1 cellular context compared by ENCODE assay signal in the genomic region with DNA sequence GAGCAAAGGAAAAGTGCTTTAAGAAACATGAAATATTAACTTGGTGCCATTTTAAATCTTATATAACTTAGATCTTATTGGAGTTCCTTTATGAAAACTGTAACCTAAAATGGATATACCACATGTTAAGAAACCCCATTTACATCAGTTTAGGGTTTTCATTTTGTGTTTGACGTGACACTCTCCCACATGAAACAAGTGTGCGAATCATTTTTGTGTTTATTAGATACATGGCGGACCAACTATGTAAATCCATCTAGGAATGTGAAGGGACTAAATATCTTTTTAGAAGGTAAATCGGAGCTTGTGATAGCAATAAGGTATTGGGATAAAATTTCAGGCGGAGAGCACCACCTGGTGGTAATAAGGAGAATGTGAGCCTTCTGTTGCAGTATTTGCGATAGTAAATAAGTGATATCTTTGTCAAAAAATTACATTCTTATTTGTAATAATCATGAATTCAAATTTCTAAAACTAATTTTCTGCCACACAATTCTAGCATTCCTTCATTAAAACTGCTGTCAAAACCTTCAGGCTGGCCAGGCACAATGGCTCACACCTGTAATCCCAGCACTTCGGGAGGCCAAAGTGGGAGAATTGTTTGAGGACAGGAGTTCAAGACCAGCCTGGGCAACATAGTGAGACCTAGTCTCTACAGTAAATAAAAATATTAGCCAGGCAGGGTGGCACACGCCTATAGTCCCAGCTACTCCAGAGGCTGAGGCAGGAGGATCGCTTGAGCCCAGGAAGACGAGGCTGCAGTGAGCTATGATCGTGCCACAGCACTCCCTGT.
TF ChIP-seq lines count a peak whose summit lies in the region.

No MANE protein-coding gene starts in this region.

TF ChIP-seq in K562, 482 proteins besides CTCF, POLR2A, EP300 and RAD21 (continued from another document and continues in another):
- TF ChIP-seq CREB5 (CRISPR knock-in tag; IDR thresholded peaks at IDR 0.05): no peak
- no peak for TF ChIP-seq LEF1 (IDR thresholded peaks at IDR 0.05)
- peak; percentile 77; the same call in 1 of the 2 replicates for TF ChIP-seq SMC3 (conservative IDR thresholded peaks at IDR 0.05; ENCODE audit: insufficient read depth, low read depth, low read length)
- TF ChIP-seq TOE1 (IDR thresholded peaks at IDR 0.05; ENCODE audit: borderline replicate concordance): no peak
- TF ChIP-seq TOE1 (CRISPR knock-in tag; IDR thresholded peaks at IDR 0.05; ENCODE audit: borderline replicate concordance, low read depth): no peak
- no peak for TF ChIP-seq MTA2 (IDR thresholded peaks at IDR 0.05; ENCODE audit: low read depth)
- TF ChIP-seq RBM15 (IDR thresholded peaks at IDR 0.05; ENCODE audit: insufficient read depth, low read length): no peak
- TF ChIP-seq, protein P1, sequence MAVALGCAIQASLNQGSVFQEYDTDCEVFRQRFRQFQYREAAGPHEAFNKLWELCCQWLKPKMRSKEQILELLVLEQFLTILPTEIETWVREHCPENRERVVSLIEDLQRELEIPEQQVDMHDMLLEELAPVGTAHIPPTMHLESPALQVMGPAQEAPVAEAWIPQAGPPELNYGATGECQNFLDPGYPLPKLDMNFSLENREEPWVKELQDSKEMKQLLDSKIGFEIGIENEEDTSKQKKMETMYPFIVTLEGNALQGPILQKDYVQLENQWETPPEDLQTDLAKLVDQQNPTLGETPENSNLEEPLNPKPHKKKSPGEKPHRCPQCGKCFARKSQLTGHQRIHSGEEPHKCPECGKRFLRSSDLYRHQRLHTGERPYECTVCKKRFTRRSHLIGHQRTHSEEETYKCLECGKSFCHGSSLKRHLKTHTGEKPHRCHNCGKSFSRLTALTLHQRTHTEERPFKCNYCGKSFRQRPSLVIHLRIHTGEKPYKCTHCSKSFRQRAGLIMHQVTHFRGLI (CRISPR knock-in tag; IDR thresholded peaks at IDR 0.05): no peak
- TF ChIP-seq, protein P2, sequence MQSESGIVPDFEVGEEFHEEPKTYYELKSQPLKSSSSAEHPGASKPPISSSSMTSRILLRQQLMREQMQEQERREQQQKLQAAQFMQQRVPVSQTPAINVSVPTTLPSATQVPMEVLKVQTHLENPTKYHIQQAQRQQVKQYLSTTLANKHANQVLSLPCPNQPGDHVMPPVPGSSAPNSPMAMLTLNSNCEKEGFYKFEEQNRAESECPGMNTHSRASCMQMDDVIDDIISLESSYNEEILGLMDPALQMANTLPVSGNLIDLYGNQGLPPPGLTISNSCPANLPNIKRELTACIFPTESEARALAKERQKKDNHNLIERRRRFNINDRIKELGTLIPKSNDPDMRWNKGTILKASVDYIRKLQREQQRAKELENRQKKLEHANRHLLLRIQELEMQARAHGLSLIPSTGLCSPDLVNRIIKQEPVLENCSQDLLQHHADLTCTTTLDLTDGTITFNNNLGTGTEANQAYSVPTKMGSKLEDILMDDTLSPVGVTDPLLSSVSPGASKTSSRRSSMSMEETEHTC (IDR thresholded peaks at IDR 0.05): no peak
- no peak for TF ChIP-seq ILF3 (IDR thresholded peaks at IDR 0.05; ENCODE audit: borderline replicate concordance)
- TF ChIP-seq ARID3B (CRISPR knock-in tag; IDR thresholded peaks at IDR 0.05; ENCODE audit: borderline replicate concordance): no peak
- no peak for TF ChIP-seq SIX5 (IDR thresholded peaks at IDR 0.05; ENCODE audit: borderline replicate concordance in 1 of 2, insufficient read depth in 1 of 2, low read depth in 1 of 2, low read length in 2 of 2)
- TF ChIP-seq, protein P3, sequence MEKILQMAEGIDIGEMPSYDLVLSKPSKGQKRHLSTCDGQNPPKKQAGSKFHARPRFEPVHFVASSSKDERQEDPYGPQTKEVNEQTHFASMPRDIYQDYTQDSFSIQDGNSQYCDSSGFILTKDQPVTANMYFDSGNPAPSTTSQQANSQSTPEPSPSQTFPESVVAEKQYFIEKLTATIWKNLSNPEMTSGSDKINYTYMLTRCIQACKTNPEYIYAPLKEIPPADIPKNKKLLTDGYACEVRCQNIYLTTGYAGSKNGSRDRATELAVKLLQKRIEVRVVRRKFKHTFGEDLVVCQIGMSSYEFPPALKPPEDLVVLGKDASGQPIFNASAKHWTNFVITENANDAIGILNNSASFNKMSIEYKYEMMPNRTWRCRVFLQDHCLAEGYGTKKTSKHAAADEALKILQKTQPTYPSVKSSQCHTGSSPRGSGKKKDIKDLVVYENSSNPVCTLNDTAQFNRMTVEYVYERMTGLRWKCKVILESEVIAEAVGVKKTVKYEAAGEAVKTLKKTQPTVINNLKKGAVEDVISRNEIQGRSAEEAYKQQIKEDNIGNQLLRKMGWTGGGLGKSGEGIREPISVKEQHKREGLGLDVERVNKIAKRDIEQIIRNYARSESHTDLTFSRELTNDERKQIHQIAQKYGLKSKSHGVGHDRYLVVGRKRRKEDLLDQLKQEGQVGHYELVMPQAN (IDR thresholded peaks at IDR 0.05; ENCODE audit: borderline replicate concordance): 0 out of 2 replicates have a peak, but pooled peaks have one; percentile 11
- TF ChIP-seq MECOM (CRISPR knock-in tag; IDR thresholded peaks at IDR 0.05): no peak
- 0 out of 4 replicates have a peak, but pooled peaks of 1 of the 2 experiments have one; percentile 29 for TF ChIP-seq TEAD1 (CRISPR knock-in tag; IDR thresholded peaks at IDR 0.05)
- TF ChIP-seq TAF15 (IDR thresholded peaks at IDR 0.05; ENCODE audit: low read depth, low read length): no peak
- no peak for TF ChIP-seq FOXA1 (IDR thresholded peaks at IDR 0.05; ENCODE audit: borderline replicate concordance)
- TF ChIP-seq, protein P4, sequence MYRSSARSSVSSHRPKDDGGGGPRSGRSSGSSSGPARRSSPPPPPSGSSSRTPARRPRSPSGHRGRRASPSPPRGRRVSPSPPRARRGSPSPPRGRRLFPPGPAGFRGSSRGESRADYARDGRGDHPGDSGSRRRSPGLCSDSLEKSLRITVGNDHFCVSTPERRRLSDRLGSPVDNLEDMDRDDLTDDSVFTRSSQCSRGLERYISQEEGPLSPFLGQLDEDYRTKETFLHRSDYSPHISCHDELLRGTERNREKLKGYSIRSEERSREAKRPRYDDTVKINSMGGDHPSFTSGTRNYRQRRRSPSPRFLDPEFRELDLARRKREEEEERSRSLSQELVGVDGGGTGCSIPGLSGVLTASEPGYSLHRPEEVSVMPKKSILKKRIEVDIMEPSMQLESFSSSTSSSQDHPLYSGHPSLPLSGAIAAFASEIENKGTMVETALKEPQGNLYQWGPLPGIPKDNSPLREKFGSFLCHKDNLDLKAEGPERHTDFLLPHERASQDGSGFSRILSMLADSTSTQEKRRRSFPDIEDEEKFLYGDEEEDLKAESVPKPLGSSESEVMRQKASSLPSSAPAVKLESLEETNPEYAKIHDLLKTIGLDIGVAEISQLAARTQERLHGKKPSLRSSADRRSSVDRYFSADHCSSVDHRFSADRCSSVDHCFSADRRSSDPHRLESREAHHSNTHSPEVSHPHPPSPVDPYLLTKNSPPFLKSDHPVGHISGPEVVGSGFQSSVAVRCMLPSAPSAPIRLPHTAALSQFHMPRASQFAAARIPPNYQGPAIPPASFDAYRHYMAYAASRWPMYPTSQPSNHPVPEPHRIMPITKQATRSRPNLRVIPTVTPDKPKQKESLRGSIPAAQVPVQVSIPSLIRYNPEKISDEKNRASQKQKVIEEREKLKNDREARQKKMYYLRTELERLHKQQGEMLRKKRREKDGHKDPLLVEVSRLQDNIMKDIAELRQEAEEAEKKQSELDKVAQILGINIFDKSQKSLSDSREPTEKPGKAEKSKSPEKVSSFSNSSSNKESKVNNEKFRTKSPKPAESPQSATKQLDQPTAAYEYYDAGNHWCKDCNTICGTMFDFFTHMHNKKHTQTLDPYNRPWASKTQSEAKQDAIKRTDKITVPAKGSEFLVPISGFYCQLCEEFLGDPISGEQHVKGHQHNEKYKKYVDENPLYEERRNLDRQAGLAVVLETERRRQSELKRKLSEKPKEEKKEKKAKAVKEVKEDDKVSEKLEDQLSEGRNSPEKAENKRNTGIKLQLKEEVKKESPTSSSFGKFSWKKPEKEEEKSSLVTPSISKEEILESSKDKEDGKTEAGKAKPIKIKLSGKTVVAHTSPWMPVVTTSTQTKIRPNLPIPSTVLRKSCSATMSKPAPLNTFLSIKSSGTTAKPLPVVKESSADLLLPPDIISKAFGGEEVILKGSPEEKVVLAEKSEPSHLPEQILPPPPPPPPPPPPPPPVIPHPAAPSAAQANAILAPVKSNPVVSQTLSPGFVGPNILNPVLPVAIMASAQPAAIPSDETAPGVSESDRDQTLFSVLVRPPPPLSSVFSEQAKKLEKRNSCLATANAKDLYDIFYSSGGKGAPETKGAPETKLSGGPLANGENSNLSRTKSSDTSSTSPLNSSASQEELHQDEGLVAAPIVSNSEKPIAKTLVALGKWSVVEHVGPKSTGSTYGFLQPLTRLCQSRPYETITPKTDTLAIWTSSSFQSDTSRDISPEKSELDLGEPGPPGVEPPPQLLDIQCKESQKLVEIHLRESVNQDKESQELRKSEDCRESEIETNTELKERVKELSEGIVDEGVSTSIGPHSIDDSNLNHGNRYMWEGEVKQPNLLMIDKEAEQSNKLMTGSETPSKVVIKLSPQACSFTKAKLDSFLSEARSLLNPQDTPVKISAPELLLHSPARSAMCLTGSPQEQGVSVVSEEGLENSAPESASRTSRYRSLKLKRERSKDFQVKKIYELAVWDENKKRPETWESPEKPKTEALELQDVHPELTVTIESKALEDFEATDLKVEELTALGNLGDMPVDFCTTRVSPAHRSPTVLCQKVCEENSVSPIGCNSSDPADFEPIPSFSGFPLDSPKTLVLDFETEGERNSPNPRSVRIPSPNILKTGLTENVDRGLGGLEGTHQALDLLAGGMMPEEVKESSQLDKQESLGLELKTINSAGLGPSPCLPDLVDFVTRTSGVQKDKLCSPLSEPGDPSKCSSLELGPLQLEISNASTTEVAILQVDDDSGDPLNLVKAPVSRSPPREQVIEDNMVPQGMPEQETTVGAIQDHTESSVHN (IDR thresholded peaks at IDR 0.05; ENCODE audit: borderline replicate concordance in 1 of 2, low read depth in 1 of 2): no peak
- no peak for TF ChIP-seq GATA2 (CRISPR knock-in tag; IDR thresholded peaks at IDR 0.05)
- no peak for TF ChIP-seq RREB1 (CRISPR knock-in tag; IDR thresholded peaks at IDR 0.05)
- TF ChIP-seq FOS (IDR thresholded peaks at IDR 0.05; ENCODE audit: extremely low read depth, insufficient read length): no peak
- TF ChIP-seq FOXK2 (conservative IDR thresholded peaks at IDR 0.05 in 1 of 2, IDR thresholded peaks at IDR 0.05 in 1 of 2; ENCODE audit: low read depth in 2 of 2): peak; percentile 73 to 82
- TF ChIP-seq NBN (IDR thresholded peaks at IDR 0.05; ENCODE audit: low read depth): peak; percentile 66; the same call in 1 of the 2 replicates
- TF ChIP-seq SMARCB1 (IDR thresholded peaks at IDR 0.05; ENCODE audit: insufficient read length, low read depth): no peak
- TF ChIP-seq KAT8 (IDR thresholded peaks at IDR 0.05; ENCODE audit: low read depth): no peak
- no peak for TF ChIP-seq PHF21A (IDR thresholded peaks at IDR 0.05; ENCODE audit: borderline replicate concordance, low read depth)
